ENCODE assay signal across 2 cellular contexts in the genomic region with DNA sequence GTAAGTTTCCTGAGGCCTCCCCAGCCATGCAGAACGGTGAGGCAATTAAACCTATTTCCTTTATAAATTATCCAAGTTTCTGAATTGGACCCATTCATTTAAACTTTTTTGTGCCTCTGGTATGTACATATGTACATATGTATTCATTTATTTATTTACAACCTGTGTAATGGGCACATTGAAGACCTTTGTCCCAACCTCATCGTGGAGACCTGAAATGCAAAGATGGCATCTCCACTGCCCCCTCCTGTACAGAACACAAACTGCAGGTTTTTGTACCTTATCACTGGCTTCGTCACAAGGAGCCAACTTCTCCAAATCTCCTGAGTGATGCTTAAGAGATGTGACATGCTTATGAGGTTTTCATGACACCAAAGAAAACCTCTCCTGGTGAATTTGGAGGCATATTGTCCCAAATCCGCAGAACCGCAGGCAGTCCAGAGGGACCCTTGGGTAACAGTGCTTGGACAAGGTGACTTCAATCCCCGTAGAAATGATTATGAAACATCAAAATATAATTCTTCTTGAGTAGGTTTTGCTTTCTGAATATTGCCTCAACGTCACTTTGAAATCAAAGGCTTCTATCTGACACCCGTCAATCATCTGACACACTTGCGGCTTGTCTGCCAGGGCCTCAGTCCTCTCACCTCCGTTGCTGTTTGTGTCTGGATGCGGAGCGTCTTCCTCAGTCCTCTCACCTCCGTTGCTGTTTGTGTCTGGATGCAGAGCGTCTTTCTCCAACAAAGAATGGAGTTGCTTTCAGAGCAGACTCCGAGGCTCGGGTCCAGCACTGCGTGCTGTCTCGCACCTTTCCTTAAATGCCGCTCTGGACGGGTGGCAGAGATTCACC.
TF ChIP-seq lines count a peak whose summit lies in the region.

No MANE protein-coding gene starts in this region.

TF ChIP-seq in HepG2, 621 proteins besides CTCF, POLR2A, EP300 and RAD21:
- TF ChIP-seq SMC3 (IDR thresholded peaks at IDR 0.05; ENCODE audit: low read length), result peak; percentile 57; the same call in 1 of the 2 replicates
- no peak for TF ChIP-seq HMG20B (CRISPR knock-in tag; conservative IDR thresholded peaks at IDR 0.05)
- TF ChIP-seq ZNF629 (CRISPR knock-in tag; conservative IDR thresholded peaks at IDR 0.05), result peak; percentile 80
- no peak for TF ChIP-seq SP140L (CRISPR knock-in tag; IDR thresholded peaks at IDR 0.05; ENCODE audit: borderline replicate concordance)
- peak; percentile 53 for TF ChIP-seq STAG1 (CRISPR knock-in tag; IDR thresholded peaks at IDR 0.05)

TF ChIP-seq in H1, 55 proteins besides CTCF, POLR2A, EP300 and RAD21:
- TF ChIP-seq MAX (IDR thresholded peaks at IDR 0.05) (no peak), GTF2F1 (IDR thresholded peaks at IDR 0.05; ENCODE audit: borderline replicate concordance, low read depth, low read length) (no peak), SIRT6 (IDR thresholded peaks at IDR 0.05; ENCODE audit: low read length) (no peak), KDM1A (IDR thresholded peaks at IDR 0.05; ENCODE audit: borderline replicate concordance, low read length) (0 out of 2 replicates have a peak, but pooled peaks have one; percentile 28), HDAC2 (IDR thresholded peaks at IDR 0.05; ENCODE audit: borderline replicate concordance in 1 of 2, low read depth in 2 of 2, low read length in 2 of 2) (peak in 1 of 2 experiments; percentile 64; a peak in 1 of 4 replicates)
- TF ChIP-seq, protein P1, sequence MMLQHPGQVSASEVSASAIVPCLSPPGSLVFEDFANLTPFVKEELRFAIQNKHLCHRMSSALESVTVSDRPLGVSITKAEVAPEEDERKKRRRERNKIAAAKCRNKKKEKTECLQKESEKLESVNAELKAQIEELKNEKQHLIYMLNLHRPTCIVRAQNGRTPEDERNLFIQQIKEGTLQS (IDR thresholded peaks at IDR 0.05; ENCODE audit: insufficient read depth, low read depth, low read length), result no peak
